Comparison of ENCODE assay signal across 1 cellular context in the genomic region with DNA sequence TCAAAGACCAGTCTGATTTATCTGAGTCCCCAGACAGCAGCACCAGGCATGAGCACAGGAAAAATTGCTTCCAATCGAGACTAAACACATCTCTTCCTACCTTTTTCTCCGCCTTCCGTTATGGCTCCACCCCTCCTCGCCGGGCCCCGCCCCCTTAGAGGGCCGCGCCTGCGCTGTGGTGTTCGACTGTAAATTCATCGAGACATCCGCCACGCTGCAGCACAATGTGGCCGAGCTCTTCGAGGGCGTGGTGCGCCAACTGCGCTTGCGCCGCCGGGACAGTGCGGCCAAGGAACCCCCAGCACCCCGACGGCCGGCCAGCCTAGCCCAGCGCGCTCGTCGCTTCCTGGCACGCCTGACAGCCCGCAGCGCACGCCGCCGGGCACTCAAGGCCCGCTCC.
TF ChIP-seq lines count a peak whose summit lies in the region.

No MANE protein-coding gene starts in this region.

TF ChIP-seq in SK-N-SH, 30 proteins besides CTCF, POLR2A, EP300 and RAD21 (continued from another document):
- no peak for TF ChIP-seq REST (IDR thresholded peaks at IDR 0.05; ENCODE audit: low read depth, low read length)
- no peak for TF ChIP-seq NFIC (IDR thresholded peaks at IDR 0.05; ENCODE audit: borderline replicate concordance)
- no peak for TF ChIP-seq MEF2A (IDR thresholded peaks at IDR 0.05; ENCODE audit: borderline replicate concordance, low read depth)
- no peak for TF ChIP-seq RXRA (IDR thresholded peaks at IDR 0.05; ENCODE audit: borderline replicate concordance, low read depth)
- no peak for TF ChIP-seq TAF1 (IDR thresholded peaks at IDR 0.05; ENCODE audit: borderline replicate concordance, low read depth, low read length)
